ENCODE assay signal across 18 cellular contexts in the genomic region with DNA sequence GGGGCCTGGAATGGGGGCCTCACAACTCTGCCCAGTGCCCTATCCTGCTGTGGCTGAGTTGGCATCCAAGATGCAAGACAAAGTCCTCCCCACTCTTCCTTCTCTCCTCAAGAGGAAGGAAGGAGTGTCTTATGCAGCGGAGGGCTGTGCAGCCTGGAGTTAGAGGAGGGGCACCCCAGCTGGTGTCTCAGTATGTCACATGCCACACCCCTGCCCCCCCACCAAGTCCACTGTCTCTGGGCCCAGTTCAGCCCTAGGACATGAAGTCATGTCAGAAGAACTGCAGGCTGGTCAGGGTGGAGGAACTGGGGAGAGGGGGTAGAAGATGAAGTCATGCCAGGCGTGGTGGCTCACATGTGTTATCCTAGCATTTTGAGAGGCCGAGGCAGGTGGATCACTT. TPM values are rescaled to one million over a fixed set of nuclear protein-coding genes. Genes with fewer than 3 reads are reported as not detected.
DNase-seq lines count a peak whose midpoint lies in the region; TF ChIP-seq lines count a peak whose summit lies in the region.
"Had no signal": no experiment of that assay in that cellular context is flagged by ENCODE, and none has a peak within 500 bp of the region (broad histone marks: within the 10 kb centered on the region; RNA-seq: fewer than 3 reads in every experiment).

No MANE protein-coding gene starts in this region.

- H2BK120ac ChIP-seq in neuronal stem cell (ENCODE audit: low read depth, low read length): no peak overlapping the region

- peak overlapping the region; percentile 15 for H3K18ac ChIP-seq in neuronal stem cell (ENCODE audit: low read length)

- no peak overlapping the region for H3K4ac ChIP-seq in neuronal stem cell (ENCODE audit: low read length)

- H2BK15ac ChIP-seq in neuronal stem cell (ENCODE audit: low read length): peak overlapping the region; percentile 49

- no peak overlapping the region for H3K9ac ChIP-seq in neuronal stem cell (ENCODE audit: low read depth, low read length, poor library complexity)
- H3K9ac ChIP-seq: BLaER1 had no signal

- no peak overlapping the region for H4K8ac ChIP-seq in neuronal stem cell (ENCODE audit: low read depth, low read length)

- H3K36me3 ChIP-seq in neuronal stem cell (replicated peaks in 1 of 2; ENCODE audit: control insufficient read depth in 2 of 2, insufficient read depth in 2 of 2, low read length in 2 of 2): no peaks in the 10 kb centered on the region
- H3K36me3 ChIP-seq: BLaER1 had no signal

- no peak overlapping the region for H3K23ac ChIP-seq in neuronal stem cell (ENCODE audit: low read depth, low read length, poor library complexity)

- no peak overlapping the region for H3K27ac ChIP-seq in neuronal stem cell (replicated peaks; ENCODE audit: low read length)
- H3K27ac ChIP-seq: A549, BLaER1, RWPE1 had no signal

- no peak overlapping the region for H3K4me2 ChIP-seq in neuronal stem cell (ENCODE audit: insufficient read depth, low read length, poor library complexity, severe bottlenecking)
- H3K4me2 ChIP-seq: A549, BLaER1 had no signal

- no peak for TF ChIP-seq CTCF in NB4 (IDR thresholded peaks at IDR 0.05; ENCODE audit: low read depth, low read length)
- no peak for TF ChIP-seq CTCF in fibroblast of pulmonary artery (IDR thresholded peaks at IDR 0.05; ENCODE audit: low read length, missing control alignments)

- no peaks in the 10 kb centered on the region for H3K9me3 ChIP-seq in neuronal stem cell (replicated peaks in 1 of 2; ENCODE audit: control insufficient read depth in 2 of 2, insufficient read depth in 1 of 2, low read depth in 1 of 2, low read length in 2 of 2)
- H3K9me3 ChIP-seq: A549, BLaER1 had no signal

- H3K27me3 ChIP-seq in neuronal stem cell (ENCODE audit: control insufficient read depth in 3 of 3, insufficient read depth in 3 of 3, low read depth in 1 of 3, low read length in 3 of 3): no peaks in the 10 kb centered on the region
- H3K27me3 ChIP-seq: BLaER1 had no signal

- peak overlapping the region; percentile 47 for H3K14ac ChIP-seq in neuronal stem cell (ENCODE audit: low read length)

- no peaks in the 10 kb centered on the region for H3K79me1 ChIP-seq in neuronal stem cell (ENCODE audit: low read depth, low read length)

- peak overlapping the region; percentile 73 for H2BK12ac ChIP-seq in neuronal stem cell (ENCODE audit: low read length)

- no CpG with 5 or more reads among the region's 3 CpGs for WGBS in neuronal stem cell (ENCODE audit: extremely low coverage in 2 of 2, insufficient read length in 2 of 2, insufficient replicate concordance in 1 of 2), 2 donors

- H3K4me3 ChIP-seq in NB4 (ENCODE audit: low read depth, low read length) (peak overlapping the region; percentile 53), fibroblast of pulmonary artery (replicated peaks; ENCODE audit: low read depth, low read length) (no peak overlapping the region), neuronal stem cell (ENCODE audit: low read length in 2 of 2) (no peak overlapping the region)
- H3K4me3 ChIP-seq: A549, BLaER1 had no signal

- DNase-seq in CMK (ENCODE audit: low read depth) (peak; percentile 35), NB4 (ENCODE audit: low read depth) (peak; percentile 70), fibroblast of pulmonary artery (ENCODE audit: low read depth) (peak; percentile 8), neuronal stem cell (ENCODE audit: low spot score) (no peak), dedifferentiated amniotic fluid mesenchymal stem cell (ENCODE audit: extremely low spot score) (no peak), T1000 (lab: John Stamatoyannopoulos, UW) (no peak), NCI-H2227 treated with DMSO at 0.1 percent for 48 hours (lab: John Stamatoyannopoulos, UW) (no peak), NCI-H2029 (lab: John Stamatoyannopoulos, UW) (no peak)
- DNase-seq: CD8-positive, alpha-beta memory T cell; NCI-H1105 treated with DMSO at 0.1 percent for 48 hours; NCI-H1694; NCI-H510A; NCI-H748 treated with DMSO at 0.1 percent for 48 hours; NK-92 treated with Interleukin-12 subunit alpha and Interleukin-12 subunit beta, amount 100 ng/mL, for 24 hours; PC-3 had no signal

- peaks cover 0 to 5% of the 10 kb centered on the region in 2 donors for H3K4me1 ChIP-seq in neuronal stem cell (ENCODE audit: control insufficient read depth in 2 of 2, insufficient read depth in 1 of 2, low read depth in 1 of 2, low read length in 2 of 2)
- H3K4me1 ChIP-seq: A549, BLaER1 had no signal

- no peak for TF ChIP-seq POLR2A in NB4 (IDR thresholded peaks at IDR 0.05; ENCODE audit: extremely low read depth, insufficient read length)

- no peak overlapping the region for H2BK5ac ChIP-seq in neuronal stem cell (ENCODE audit: low read length)

- H4K91ac ChIP-seq in neuronal stem cell (ENCODE audit: low read depth, low read length, poor library complexity): peak overlapping the region; percentile 97

- H2AFZ ChIP-seq in neuronal stem cell (ENCODE audit: low read length): no peak overlapping the region

- H2AK5ac ChIP-seq in neuronal stem cell (ENCODE audit: low read depth, low read length): no peak overlapping the region

RNA-seq across cellular contexts. Expression of a gene that starts 28.0 kb away (rescaled TPM):
- 0.01 TPM for polyA plus RNA-seq in neuronal stem cell (2013, experiment 1 of 2)
- 0.01 TPM for polyA plus RNA-seq in neuronal stem cell (2013, experiment 2 of 2)
- polyA plus RNA-seq: A549; CD8-positive, alpha-beta memory T cell had no signal

Comparison
In these comparisons a context has a peak if more than half of its experiments do, and no peak if none do; other contexts are left out.
1. DNase-seq: peak in CMK (single experiment), NB4 (single experiment) and fibroblast of pulmonary artery (single experiment); none in neuronal stem cell (single experiment), dedifferentiated amniotic fluid mesenchymal stem cell (single experiment), T1000 (single experiment), NCI-H2227 treated with DMSO at 0.1 percent for 48 hours (single experiment) and NCI-H2029 (single experiment).